Comparison of ENCODE assay signal across 1 cellular context in genomic region chr13:21526707-21527454, GRCh38.
TF ChIP-seq lines count a peak whose summit lies in the region.

No MANE protein-coding gene starts in this region.

TF ChIP-seq in HepG2, 621 proteins besides CTCF, POLR2A, EP300 and RAD21 (continued from another document and continues in another):
- TF ChIP-seq ERF (CRISPR knock-in tag; IDR thresholded peaks at IDR 0.05) (0 out of 2 replicates have a peak, but pooled peaks have one; percentile 32), ARHGAP35 (CRISPR knock-in tag; IDR thresholded peaks at IDR 0.05; ENCODE audit: borderline replicate concordance) (no peak), JUND (CRISPR knock-in tag; IDR thresholded peaks at IDR 0.05) (no peak), DMAP1 (CRISPR knock-in tag; IDR thresholded peaks at IDR 0.05) (no peak), ZSCAN25 (CRISPR knock-in tag; IDR thresholded peaks at IDR 0.05) (no peak), NPAS2 (CRISPR knock-in tag; IDR thresholded peaks at IDR 0.05; ENCODE audit: borderline replicate concordance) (no peak), ZNF160 (CRISPR knock-in tag; IDR thresholded peaks at IDR 0.05) (no peak), ZNF501 (CRISPR knock-in tag; IDR thresholded peaks at IDR 0.05) (no peak), ZBTB7A (CRISPR knock-in tag; IDR thresholded peaks at IDR 0.05) (no peak), SP1 (IDR thresholded peaks at IDR 0.05) (no peak), SP1 (CRISPR knock-in tag; IDR thresholded peaks at IDR 0.05) (no peak), ZNF609 (CRISPR knock-in tag; IDR thresholded peaks at IDR 0.05; ENCODE audit: borderline replicate concordance) (peak; percentile 89), MNT (IDR thresholded peaks at IDR 0.05) (no peak), FOXO4 (CRISPR knock-in tag; conservative IDR thresholded peaks at IDR 0.05) (no peak), PHF5A (CRISPR knock-in tag; IDR thresholded peaks at IDR 0.05; ENCODE audit: low read depth, unreplicated experiment) (no peak), GPN1 (CRISPR knock-in tag; IDR thresholded peaks at IDR 0.05; ENCODE audit: borderline replicate concordance) (no peak), ISL2 (CRISPR knock-in tag; IDR thresholded peaks at IDR 0.05) (peak; percentile 70; the same call in 1 of the 2 replicates), TFE3 (CRISPR knock-in tag; IDR thresholded peaks at IDR 0.05) (no peak), ZNF24 (IDR thresholded peaks at IDR 0.05) (no peak), PHB2 (IDR thresholded peaks at IDR 0.05; ENCODE audit: partially characterized antibody) (no peak), HDAC2 (CRISPR knock-in tag; IDR thresholded peaks at IDR 0.05) (peak; percentile 61), ZNF350 (CRISPR knock-in tag; IDR thresholded peaks at IDR 0.05; ENCODE audit: borderline replicate concordance, low read depth) (no peak), REST (IDR thresholded peaks at IDR 0.05; ENCODE audit: borderline replicate concordance in 1 of 2, low read depth in 1 of 2, low read length in 2 of 2) (no peak), ZNF326 (CRISPR knock-in tag; IDR thresholded peaks at IDR 0.05; ENCODE audit: borderline replicate concordance) (no peak), ZZZ3 (CRISPR knock-in tag; IDR thresholded peaks at IDR 0.05; ENCODE audit: borderline replicate concordance) (no peak), GATAD2A (CRISPR knock-in tag; IDR thresholded peaks at IDR 0.05) (peak; percentile 54), MLXIP (CRISPR knock-in tag; IDR thresholded peaks at IDR 0.05; ENCODE audit: borderline replicate concordance) (no peak), ZNF414 (CRISPR knock-in tag; IDR thresholded peaks at IDR 0.05) (no peak), HOMEZ (CRISPR knock-in tag; IDR thresholded peaks at IDR 0.05; ENCODE audit: low read depth) (peak; percentile 64; the same call in 1 of the 2 replicates), THYN1 (CRISPR knock-in tag; IDR thresholded peaks at IDR 0.05; ENCODE audit: borderline replicate concordance, low read depth) (no peak), FOXA1 (IDR thresholded peaks at IDR 0.05) (peak; percentile 70; the same call in 1 of the 2 replicates), FOXA1 (CRISPR knock-in tag; IDR thresholded peaks at IDR 0.05) (peak; percentile 79), HNF4A (CRISPR knock-in tag; IDR thresholded peaks at IDR 0.05) (peak; percentile 58), SALL1 (CRISPR knock-in tag; IDR thresholded peaks at IDR 0.05) (peak; percentile 47; the same call in 1 of the 2 replicates), ZNF784 (CRISPR knock-in tag; IDR thresholded peaks at IDR 0.05; ENCODE audit: borderline replicate concordance) (no peak), PTBP1 (IDR thresholded peaks at IDR 0.05; ENCODE audit: low read depth, low read length, poor library complexity, severe bottlenecking) (no peak), ZNF788 (CRISPR knock-in tag; IDR thresholded peaks at IDR 0.05; ENCODE audit: borderline replicate concordance) (no peak), ZNF878 (CRISPR knock-in tag; IDR thresholded peaks at IDR 0.05) (no peak), ZMAT3 (CRISPR knock-in tag; conservative IDR thresholded peaks at IDR 0.05) (no peak), HNRNPL (IDR thresholded peaks at IDR 0.05; ENCODE audit: low read depth, low read length) (no peak), PCBP1 (IDR thresholded peaks at IDR 0.05; ENCODE audit: borderline replicate concordance, low read depth, low read length) (no peak)
